8 cellular contexts compared by ENCODE assay signal in genomic region chr10:101889256-101890210, GRCh38. TPM values are rescaled to one million over a fixed set of nuclear protein-coding genes. Genes with fewer than 3 reads are reported as not detected.
DNase-seq lines count a peak whose midpoint lies in the region; ATAC-seq and TF ChIP-seq lines count a peak whose summit lies in the region.

No MANE protein-coding gene starts in this region.

- no peaks in the 10 kb centered on the region for H3K9me3 Mint-ChIP-seq in activated T-helper 17 cell treated with anti-CD3 and anti-CD28 coated beads, Interleukin-2, amount 50 U/mL, for 72 hours

- no peaks in the 10 kb centered on the region for H3K27me3 Mint-ChIP-seq in activated T-helper 17 cell treated with anti-CD3 and anti-CD28 coated beads, Interleukin-2, amount 50 U/mL, for 72 hours

- no peaks in the 10 kb centered on the region for H3K9me3 ChIP-seq in ovary
- H3K9me3 ChIP-seq in tibial artery = no peaks in the 10 kb centered on the region

- intact Hi-C loops in ovary (cut with DNase I) = loop anchor here in 2 of 4 donors (5.0 to 10.0 kb wide), 2 partner anchors 123 to 125 kb away; no protein-coding TSS in a partner anchor
- intact Hi-C loops in tibial artery (cut with DNase I; ENCODE audit: low total_unique reads) = loop anchor here (5.0 kb wide), 1 partner anchor 123 kb away; no protein-coding TSS in a partner anchor

- TF ChIP-seq CTCF in foreskin fibroblast (IDR thresholded peaks at IDR 0.05; ENCODE audit: low read depth, low read length) (peak; percentile 90), ovary (IDR thresholded peaks at IDR 0.05) (peak in 1 of 3 donors; percentile 30), tibial artery (IDR thresholded peaks at IDR 0.05) (peak; percentile 54 to 66)

- no peak for TF ChIP-seq EP300 in ovary (IDR thresholded peaks at IDR 0.05)

- H3K36me3 ChIP-seq in ovary = no peaks in the 10 kb centered on the region
- H3K36me3 ChIP-seq in tibial artery = peaks cover 0 to 8% (median 4%) of the 10 kb centered on the region in 3 donors

- peak; percentile 83 for ATAC-seq in activated T-helper 17 cell treated with anti-CD3 and anti-CD28 coated beads, Interleukin-2, amount 50 U/mL, for 72 hours (replicated peaks)

- peak overlapping the region; percentile 71 for H3K27ac Mint-ChIP-seq in activated T-helper 17 cell treated with anti-CD3 and anti-CD28 coated beads, Interleukin-2, amount 50 U/mL, for 72 hours

- no peak for TF ChIP-seq POLR2A in ovary (IDR thresholded peaks at IDR 0.05)

- H3K4me3 ChIP-seq in foreskin fibroblast (ENCODE audit: low read depth in 1 of 2, low read length in 2 of 2) (no peak overlapping the region), ovary (no peak overlapping the region), tibial artery (no peak overlapping the region)

- H3K27me3 ChIP-seq in ovary (no peaks in the 10 kb centered on the region), tibial artery (no peaks in the 10 kb centered on the region)

- H3K4me1 ChIP-seq in ovary (ENCODE audit: insufficient read depth) = no peaks in the 10 kb centered on the region
- H3K4me1 ChIP-seq in tibial artery = no peaks in the 10 kb centered on the region

- H3K36me3 Mint-ChIP-seq in activated T-helper 17 cell treated with anti-CD3 and anti-CD28 coated beads, Interleukin-2, amount 50 U/mL, for 72 hours (ENCODE audit: low read depth) = peaks cover 41% of the 10 kb centered on the region

- H3K27ac ChIP-seq in ovary (no peak overlapping the region), tibial artery (no peak overlapping the region)

- H3K4me1 Mint-ChIP-seq in activated T-helper 17 cell treated with anti-CD3 and anti-CD28 coated beads, Interleukin-2, amount 50 U/mL, for 72 hours = peaks cover 10% of the 10 kb centered on the region

- WGBS in ovary, 3 donors = 58 to 66% (median 65%) methylated on average over 5 of the region's 5 CpGs

- DNase-seq in NCI-H446 (lab: John Stamatoyannopoulos, UW) = peak; percentile 6 to 51
- DNase-seq in NCI-H446 treated with DMSO at 0.1 percent for 48 hours (lab: John Stamatoyannopoulos, UW) = no peak
- DNase-seq in HuH-7.5 (ENCODE audit: low spot score) = peak; percentile 49
- peak; percentile 63 for DNase-seq in RPMI8226
- peak; percentile 61 to 89 for DNase-seq in foreskin fibroblast
- DNase-seq in ovary = peak; percentile 35 to 75 (median 56)
- peak; percentile 63 to 75 for DNase-seq in tibial artery

- no peak overlapping the region for H3K4me3 Mint-ChIP-seq in activated T-helper 17 cell treated with anti-CD3 and anti-CD28 coated beads, Interleukin-2, amount 50 U/mL, for 72 hours

RNA-seq across cellular contexts. Expression of gene KCNIP2, which starts 45.9 kb away (rescaled TPM):
- total RNA-seq in activated T-helper 17 cell treated with anti-CD3 and anti-CD28 coated beads, Interleukin-2, amount 50 U/mL, for 72 hours = 10 to 100 TPM in 1 of 2 donors, 1 to 10 TPM in 1; 4.5 to 39.3 TPM
- 1 to 10 TPM; 1.8 to 8.9 (median 6.8) TPM for total RNA-seq in ovary
- polyA plus RNA-seq in ovary = 1 to 10 TPM; 3.6 to 3.7 TPM
